ENCODE assay signal across 15 cellular contexts in the genomic region with DNA sequence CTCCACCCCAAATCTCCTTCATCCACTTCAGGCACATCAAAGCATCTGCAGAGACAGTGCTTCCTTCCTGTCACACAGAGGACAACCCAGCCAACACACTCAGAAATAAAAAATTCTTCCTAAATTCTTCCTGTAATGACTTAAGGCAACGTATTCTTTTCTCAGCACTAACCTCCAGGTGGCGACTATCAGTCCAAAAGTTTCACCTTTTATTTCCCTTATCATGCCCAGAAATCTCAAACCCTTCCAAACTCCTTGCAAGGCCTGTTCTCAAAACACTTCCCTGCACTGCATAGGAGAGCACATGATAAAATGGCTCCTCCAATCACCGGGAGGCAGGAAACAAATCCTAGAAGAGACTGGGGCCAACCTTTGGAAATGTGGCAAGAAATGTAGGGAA. TPM values are rescaled to one million over a fixed set of nuclear protein-coding genes. Genes with fewer than 3 reads are reported as not detected.
DNase-seq lines count a peak whose midpoint lies in the region; ATAC-seq and TF ChIP-seq lines count a peak whose summit lies in the region.
"Had no signal": no experiment of that assay in that cellular context is flagged by ENCODE, and none has a peak within 500 bp of the region (broad histone marks: within the 10 kb centered on the region; RNA-seq: fewer than 3 reads in every experiment).

No MANE protein-coding gene starts in this region.

- BruUV-seq in Caco-2 (replicated peaks; lab: Mats Ljungman, UMichigan), result no TSS peak

- H3K4me3 Mint-ChIP-seq in Caco-2 (ENCODE audit: unreplicated experiment), result no peak overlapping the region
- H3K4me3 Mint-ChIP-seq in CD8-positive, alpha-beta memory T cell, result no peak overlapping the region
- H3K4me3 Mint-ChIP-seq: CD4-positive, alpha-beta memory T cell; naive B cell; stimulated activated effector memory CD8-positive, alpha-beta T cell treated with anti-CD3 and anti-CD28 coated beads, Interleukin-12 subunit alpha, Interleukin-12 subunit beta, amount 100 ng/mL, for 72 hours; T-helper 17 cell had no signal

- in situ Hi-C loops in SK-MEL-5 (cut with HindIII; ENCODE audit: low pct_unique_long_range_greater_than_20kb, low sequenced_read_pairs), result no loop called here

- peaks cover 33% of the 10 kb centered on the region for H3K9me3 Mint-ChIP-seq in Caco-2 (ENCODE audit: unreplicated experiment)
- H3K9me3 Mint-ChIP-seq in CD8-positive, alpha-beta memory T cell, result peaks cover 0 to 2% (median 0%) of the 10 kb centered on the region in 5 donors
- H3K9me3 Mint-ChIP-seq: stimulated activated effector memory CD8-positive, alpha-beta T cell treated with anti-CD3 and anti-CD28 coated beads, Interleukin-12 subunit alpha, Interleukin-12 subunit beta, amount 100 ng/mL, for 72 hours had no signal

- POLR2A ChIA-PET in Caco-2 (lab: Charles Lee), result no interaction called here
- POLR2A ChIA-PET in CD8-positive, alpha-beta memory T cell (lab: Charles Lee), result no interaction called here

- DNase-seq in Caco-2, result no peak
- DNase-seq in HCEC 1CT, result peak; percentile 22
- peak; percentile 30 for DNase-seq in SK-MEL-5 (ENCODE audit: low read depth, low spot score)
- peak; percentile 49 for DNase-seq in iPS-NIHi7 (ENCODE audit: extremely low spot score)
- no peak for DNase-seq in Right ventricle myocardium superior
- DNase-seq in CD8-positive, alpha-beta memory T cell, result no peak
- DNase-seq in NCI-H2081 (lab: John Stamatoyannopoulos, UW), result no peak
- DNase-seq: CD4-positive, alpha-beta memory T cell; naive B cell; NCI-H1092; NCI-H774; stimulated activated CD4-positive, alpha-beta T cell treated with anti-CD3 and anti-CD28 coated beads, Interleukin-15, amount 100 ng/mL, for 24 hours; T-helper 17 cell had no signal

- H3K27ac Mint-ChIP-seq in Caco-2 (ENCODE audit: unreplicated experiment), result peak overlapping the region; percentile 20
- no peak overlapping the region for H3K27ac Mint-ChIP-seq in CD8-positive, alpha-beta memory T cell
- H3K27ac Mint-ChIP-seq: CD4-positive, alpha-beta memory T cell; naive B cell; stimulated activated effector memory CD8-positive, alpha-beta T cell treated with anti-CD3 and anti-CD28 coated beads, Interleukin-12 subunit alpha, Interleukin-12 subunit beta, amount 100 ng/mL, for 72 hours; T-helper 17 cell had no signal

- intact Hi-C loops in Caco-2 (cut with micrococcal nuclease; ENCODE audit: unreplicated experiment) (loop anchor here (10.0 kb wide), 1 partner anchor 959 kb away; no protein-coding TSS in a partner anchor), Right ventricle myocardium superior (cut with DNase I) (no loop called here)

- peak in 1 of 2 experiments; percentile 27 for TF ChIP-seq CTCF in Caco-2 (IDR thresholded peaks at IDR 0.05; ENCODE audit: insufficient read depth in 1 of 2, low read depth in 1 of 2, low read length in 1 of 2, severe bottlenecking in 1 of 2, unreplicated experiment in 1 of 2)

- peaks cover 3% of the 10 kb centered on the region for H3K36me3 Mint-ChIP-seq in Caco-2 (ENCODE audit: insufficient read depth, unreplicated experiment)
- no peaks in the 10 kb centered on the region for H3K36me3 Mint-ChIP-seq in CD8-positive, alpha-beta memory T cell
- H3K36me3 Mint-ChIP-seq: CD4-positive, alpha-beta memory T cell; naive B cell; stimulated activated effector memory CD8-positive, alpha-beta T cell treated with anti-CD3 and anti-CD28 coated beads, Interleukin-12 subunit alpha, Interleukin-12 subunit beta, amount 100 ng/mL, for 72 hours had no signal

- CTCF ChIA-PET in Caco-2 (lab: Charles Lee), result no interaction called here
- CTCF ChIA-PET in CD8-positive, alpha-beta memory T cell (lab: Charles Lee), result no interaction called here

- H3K36me3 ChIP-seq in Caco-2 (ENCODE audit: control insufficient read depth, insufficient read depth, low read length), result no peaks in the 10 kb centered on the region
- H3K36me3 ChIP-seq in CD8-positive, alpha-beta memory T cell (ENCODE audit: insufficient read depth, low read length), result no peaks in the 10 kb centered on the region

- H3K4me1 ChIP-seq in Caco-2, result peaks cover 13% of the 10 kb centered on the region
- H3K4me1 ChIP-seq in CD8-positive, alpha-beta memory T cell (ENCODE audit: insufficient read depth, low read length), result no peaks in the 10 kb centered on the region

- no peak overlapping the region for H3K27ac ChIP-seq in CD8-positive, alpha-beta memory T cell (ENCODE audit: low read depth, low read length)

- peaks cover 40% of the 10 kb centered on the region for H3K4me1 Mint-ChIP-seq in Caco-2 (ENCODE audit: low read depth, unreplicated experiment)
- H3K4me1 Mint-ChIP-seq in CD8-positive, alpha-beta memory T cell, result no peaks in the 10 kb centered on the region
- H3K4me1 Mint-ChIP-seq: CD4-positive, alpha-beta memory T cell; naive B cell; stimulated activated effector memory CD8-positive, alpha-beta T cell treated with anti-CD3 and anti-CD28 coated beads, Interleukin-12 subunit alpha, Interleukin-12 subunit beta, amount 100 ng/mL, for 72 hours; T-helper 17 cell had no signal

- no peaks in the 10 kb centered on the region for H3K27me3 ChIP-seq in Caco-2 (replicated peaks; ENCODE audit: control insufficient read depth, insufficient read depth, low read length)
- no peaks in the 10 kb centered on the region for H3K27me3 ChIP-seq in CD8-positive, alpha-beta memory T cell (ENCODE audit: insufficient read depth, low read length, poor library complexity, severe bottlenecking)

- H3K9me3 ChIP-seq in Caco-2, result peaks cover 3% of the 10 kb centered on the region
- H3K9me3 ChIP-seq in CD8-positive, alpha-beta memory T cell (ENCODE audit: low read length), result no peaks in the 10 kb centered on the region

- H3K27me3 Mint-ChIP-seq in Caco-2 (ENCODE audit: insufficient read depth, unreplicated experiment), result no peaks in the 10 kb centered on the region
- peaks cover 0 to 8% of the 10 kb centered on the region in 2 donors for H3K27me3 Mint-ChIP-seq in CD8-positive, alpha-beta memory T cell

- ATAC-seq in Right ventricle myocardium superior (ENCODE audit: poor library complexity) (no peak), HG03439 (IDR thresholded peaks at IDR 0.05; ENCODE audit: unreplicated experiment) (no peak)
- ATAC-seq: stimulated activated effector memory CD8-positive, alpha-beta T cell treated with anti-CD3 and anti-CD28 coated beads, Interleukin-12 subunit alpha, Interleukin-12 subunit beta, amount 100 ng/mL, for 72 hours; T-helper 17 cell had no signal

- H3K4me3 ChIP-seq in Caco-2 (ENCODE audit: low read depth, low read length), result no peak overlapping the region
- H3K4me3 ChIP-seq in CD8-positive, alpha-beta memory T cell (ENCODE audit: low read length), result no peak overlapping the region

RNA-seq across cellular contexts. Expression of gene SLIT3, which starts 35.1 kb away (rescaled TPM):
- total RNA-seq in Caco-2 (2022) (2.0 and 2.1 TPM in 2 replicates), Right ventricle myocardium superior (12.5 TPM)
- 0.40 and 0.63 TPM in 2 replicates for total RNA-seq in SK-MEL-5 (2014; rRNA removed; shearing (Covaris generic))
- polyA plus RNA-seq in SK-MEL-5 (2015; cell fraction: cytosol; rRNA removed), result 4.4 and 4.6 TPM in 2 replicates
- polyA plus RNA-seq in SK-MEL-5 (2015; cell fraction: nucleus; rRNA removed), result 0.89 and 1.7 TPM in 2 replicates
- total RNA-seq in CD8-positive, alpha-beta memory T cell, result under 1 TPM; 0.49 to 0.72 TPM
- polyA plus RNA-seq in CD8-positive, alpha-beta memory T cell, result not detected
- total RNA-seq: CD4-positive, alpha-beta memory T cell; T-helper 17 cell had no signal
- polyA plus RNA-seq: CD4-positive, alpha-beta memory T cell had no signal

Comparison
In these comparisons a context has a peak if more than half of its experiments do, and no peak if none do; other contexts are left out.
1. DNase-seq: peak in HCEC 1CT (single experiment), SK-MEL-5 (single experiment) and iPS-NIHi7 (single experiment); none in Caco-2 (0 of 2), Right ventricle myocardium superior (single experiment), CD8-positive, alpha-beta memory T cell (0 of 5) and NCI-H2081 (0 of 2).